In genomic region chr7:137695942-137696341, GRCh38 we compare ENCODE assay signal across 1 cellular context.
TF ChIP-seq lines count a peak whose summit lies in the region.

No MANE protein-coding gene starts in this region.

TF ChIP-seq in liver, 16 proteins besides CTCF, POLR2A, EP300 and RAD21 (continued from another document):
- TF ChIP-seq ZBTB33 (IDR thresholded peaks at IDR 0.05): peak; percentile 62
